13 cellular contexts compared by ENCODE assay signal in genomic region chr2:158178646-158179045, GRCh38.
"Had no signal": no experiment of that assay in that cellular context is flagged by ENCODE, and none has a peak within 500 bp of the region (broad histone marks: within the 10 kb centered on the region; RNA-seq: fewer than 3 reads in every experiment).

No MANE protein-coding gene starts in this region.

- H3K27ac ChIP-seq: body of pancreas, testis, upper lobe of left lung had no signal

- H3K4me3 ChIP-seq: body of pancreas, testis, upper lobe of left lung had no signal

- DNase-seq: activated CD4-positive, alpha-beta T cell treated with anti-CD3 and anti-CD28 coated beads, Interleukin-2, amount 10 ng/mL, durations not matched to agents 7 days and 5 days; activated CD8-positive, alpha-beta T cell treated with anti-CD3 and anti-CD28 coated beads, Interleukin-2, amount 10 ng/mL, durations not matched to agents 7 days and 5 days; activated naive CD4-positive, alpha-beta T cell treated with Interleukin-2 at 50 U/mL for 16 hours; activated naive CD8-positive, alpha-beta T cell treated with anti-CD3 and anti-CD28 coated beads, Interleukin-2, amount 10 ng/mL, durations not matched to agents 7 days and 5 days; activated T-cell treated with anti-CD3 and anti-CD28 coated beads, Interleukin-2, amount 50 U/mL, for 24 hours; body of pancreas; dermis blood vessel endothelial cell; effector memory CD8-positive, alpha-beta T cell; left ventricle myocardium superior; stimulated activated CD4-positive, alpha-beta T cell treated with anti-CD3 and anti-CD28 coated beads, Interleukin-2, amount 100 ng/mL, for 24 hours; stimulated activated naive CD8-positive, alpha-beta T cell treated with anti-CD3 and anti-CD28 coated beads, Interleukin-15, amount 100 ng/mL, for 72 hours; testis; upper lobe of left lung had no signal

- H3K36me3 ChIP-seq: upper lobe of left lung had no signal

- H3K9me3 ChIP-seq: body of pancreas, testis, upper lobe of left lung had no signal

- H3K27me3 ChIP-seq: body of pancreas, testis, upper lobe of left lung had no signal

- H3K4me1 ChIP-seq: body of pancreas, testis, upper lobe of left lung had no signal
